11 cellular contexts compared by ENCODE assay signal in the genomic region with DNA sequence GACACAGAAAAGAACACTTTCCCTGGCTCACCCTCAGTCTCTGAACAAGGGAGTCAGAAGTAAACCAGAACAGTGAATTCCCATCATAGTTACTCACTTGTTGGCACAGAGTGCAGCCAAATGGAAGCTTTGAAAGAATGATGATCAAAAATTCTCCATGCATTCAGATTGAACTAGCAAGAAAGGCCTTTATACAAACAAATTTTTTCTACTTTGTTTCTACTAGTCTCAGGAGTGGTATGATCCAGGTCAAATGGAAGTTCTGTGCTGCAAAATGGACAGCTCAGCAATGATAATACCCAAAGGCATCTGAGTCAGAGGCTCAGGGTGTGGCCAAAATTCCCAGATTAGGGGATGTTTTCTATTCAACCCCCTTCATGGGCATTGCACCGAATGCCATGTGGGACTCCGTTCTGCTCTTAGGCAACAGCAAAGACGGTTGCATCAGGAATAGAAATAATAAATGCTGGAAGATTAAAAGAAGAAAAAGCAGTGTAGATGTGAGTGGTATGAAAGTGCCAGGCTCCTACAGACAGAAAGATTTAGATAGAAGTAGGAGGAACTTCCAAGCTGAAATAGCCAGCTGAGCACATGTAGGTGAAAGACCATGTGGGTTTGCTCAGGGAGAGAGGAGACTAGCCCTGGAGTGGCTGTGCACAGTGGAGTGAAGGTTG. TPM values are rescaled to one million over a fixed set of nuclear protein-coding genes. Genes with fewer than 3 reads are reported as not detected.
DNase-seq lines count a peak whose midpoint lies in the region; ATAC-seq and TF ChIP-seq lines count a peak whose summit lies in the region.
"Had no signal": no experiment of that assay in that cellular context is flagged by ENCODE, and none has a peak within 500 bp of the region (broad histone marks: within the 10 kb centered on the region; RNA-seq: fewer than 3 reads in every experiment).

No MANE protein-coding gene starts in this region.

- ATAC-seq in SK-N-SH treated with all-trans-retinoic acid at 6 μM for 48 hours (peak; percentile 89), GM18520 (IDR thresholded peaks at IDR 0.05; ENCODE audit: unreplicated experiment) (no peak)
- no peak for ATAC-seq in activated CD4-positive, CD25-positive, alpha-beta regulatory T cell treated with anti-CD3 and anti-CD28 coated beads, Interleukin-2, amount 50 U/mL, for 24 hours

- peak; percentile 90 for DNase-seq in AG20443 (ENCODE audit: low spot score)
- DNase-seq in fibroblast of the aortic adventitia (ENCODE audit: low read depth): peak; percentile 100
- peak; percentile 21 for DNase-seq in pons (ENCODE audit: low spot score)
- no peak for DNase-seq in effector CD4-positive, alpha-beta T cell
- DNase-seq in SKM-1 (lab: John Stamatoyannopoulos, UW; ENCODE audit: unreplicated experiment): no peak
- DNase-seq: activated CD4-positive, alpha-beta T cell treated with anti-CD3 and anti-CD28 coated beads, Interleukin-2, amount 50 U/mL, for 1 hour; mesendoderm; NCI-H774 had no signal

- peak overlapping the region; percentile 15 for H3K4me3 ChIP-seq in fibroblast of the aortic adventitia (ENCODE audit: low read depth, low read length)

- TF ChIP-seq CTCF in fibroblast of the aortic adventitia (IDR thresholded peaks at IDR 0.05; ENCODE audit: insufficient read depth, low read length): no peak

TF ChIP-seq in SK-N-SH treated with all-trans-retinoic acid at 6 μM for 48 hours, 23 proteins besides CTCF, POLR2A, EP300 and RAD21:
- peak; percentile 30 for TF ChIP-seq ISL1 (CRISPR knock-in tag; IDR thresholded peaks at IDR 0.05)
- TF ChIP-seq SNAI2 (CRISPR knock-in tag; IDR thresholded peaks at IDR 0.05): no peak

RNA-seq across cellular contexts. Expression of a gene that starts 24.0 kb away (rescaled TPM):
- 14.6 and 65.8 TPM in 2 replicates for total RNA-seq in fibroblast of the aortic adventitia (ENCODE audit: low replicate concordance)

RNA-seq across cellular contexts. Expression of a gene that starts 29.5 kb away (rescaled TPM):
- 23.3 and 74.6 TPM in 2 replicates for total RNA-seq in fibroblast of the aortic adventitia (ENCODE audit: low replicate concordance)

Comparison
In these comparisons a context has a peak if more than half of its experiments do, and no peak if none do; other contexts are left out.
1. DNase-seq: peak in AG20443 (single experiment), fibroblast of the aortic adventitia (single experiment) and pons (single experiment); none in effector CD4-positive, alpha-beta T cell (single experiment) and SKM-1 (single experiment).